ENCODE assay signal across 9 cellular contexts in genomic region chr11:111944139-111944538, GRCh38. TPM values are rescaled to one million over a fixed set of nuclear protein-coding genes. Genes with fewer than 3 reads are reported as not detected.
DNase-seq lines count a peak whose midpoint lies in the region; ATAC-seq and TF ChIP-seq lines count a peak whose summit lies in the region.
"Had no signal": no experiment of that assay in that cellular context is flagged by ENCODE, and none has a peak within 500 bp of the region (broad histone marks: within the 10 kb centered on the region; RNA-seq: fewer than 3 reads in every experiment).

No MANE protein-coding gene starts in this region.

- no peaks in the 10 kb centered on the region for H3K27me3 Mint-ChIP-seq in T-helper 1 cell treated with Interleukin-12 subunit alpha and Interleukin-12 subunit beta and Interleukin-4 antibody, amounts not matched to agents 30 μg/mL and 1 μg/mL, for 36 hours (ENCODE audit: low read depth)
- H3K27me3 Mint-ChIP-seq in activated T-helper 2 cell treated with anti-CD3 and anti-CD28 coated beads, Interferon-gamma antibody, Interleukin-2, Interleukin-4, amounts not matched to agents 10 μg/mL and 5 μg/mL and 100 μg/mL, durations not matched to agents 14 hours and 24 hours and 36 hours (ENCODE audit: low read depth), result no peaks in the 10 kb centered on the region

- WGBS in gastroesophageal sphincter (ENCODE audit: low coverage in 1 of 2), 2 donors, result 33% methylated on average over 1 of the region's 3 CpGs; no CpG with 5 or more reads in 1 of the 2 donors

- intact Hi-C loops in activated T-helper 2 cell treated with anti-CD3 and anti-CD28 coated beads, Interferon-gamma antibody, Interleukin-2, Interleukin-4, amounts not matched to agents 10 μg/mL and 5 μg/mL and 100 μg/mL, durations not matched to agents 14 hours and 24 hours and 36 hours (cut with micrococcal nuclease), result loop anchor here (1.0 to 2.0 kb wide), 3 partner anchors 8 to 21 kb away; no protein-coding TSS in a partner anchor

- peaks cover 0 to 36% (median 1%) of the 10 kb centered on the region in 3 donors for H3K4me1 ChIP-seq in gastroesophageal sphincter

- H3K9me3 ChIP-seq in gastroesophageal sphincter, result no peaks in the 10 kb centered on the region

- no peak for TF ChIP-seq POLR2A in gastroesophageal sphincter (IDR thresholded peaks at IDR 0.05)

- peaks cover 17% of the 10 kb centered on the region for H3K4me1 Mint-ChIP-seq in T-helper 1 cell treated with Interleukin-12 subunit alpha and Interleukin-12 subunit beta and Interleukin-4 antibody, amounts not matched to agents 30 μg/mL and 1 μg/mL, for 36 hours (ENCODE audit: low read depth)
- H3K4me1 Mint-ChIP-seq in activated T-helper 2 cell treated with anti-CD3 and anti-CD28 coated beads, Interferon-gamma antibody, Interleukin-2, Interleukin-4, amounts not matched to agents 10 μg/mL and 5 μg/mL and 100 μg/mL, durations not matched to agents 14 hours and 24 hours and 36 hours (ENCODE audit: low read depth), result peaks cover 43% of the 10 kb centered on the region

- no peak for TF ChIP-seq EP300 in gastroesophageal sphincter (IDR thresholded peaks at IDR 0.05)

- peaks cover 5% of the 10 kb centered on the region for H3K36me3 Mint-ChIP-seq in T-helper 1 cell treated with Interleukin-12 subunit alpha and Interleukin-12 subunit beta and Interleukin-4 antibody, amounts not matched to agents 30 μg/mL and 1 μg/mL, for 36 hours (ENCODE audit: low read depth)
- H3K36me3 Mint-ChIP-seq in activated T-helper 2 cell treated with anti-CD3 and anti-CD28 coated beads, Interferon-gamma antibody, Interleukin-2, Interleukin-4, amounts not matched to agents 10 μg/mL and 5 μg/mL and 100 μg/mL, durations not matched to agents 14 hours and 24 hours and 36 hours (ENCODE audit: low read depth), result peaks cover 29% of the 10 kb centered on the region

- TF ChIP-seq CTCF in gastroesophageal sphincter (IDR thresholded peaks at IDR 0.05), result no peak

- H3K9me3 Mint-ChIP-seq in T-helper 1 cell treated with Interleukin-12 subunit alpha and Interleukin-12 subunit beta and Interleukin-4 antibody, amounts not matched to agents 30 μg/mL and 1 μg/mL, for 36 hours, result no peaks in the 10 kb centered on the region
- no peaks in the 10 kb centered on the region for H3K9me3 Mint-ChIP-seq in activated T-helper 2 cell treated with anti-CD3 and anti-CD28 coated beads, Interferon-gamma antibody, Interleukin-2, Interleukin-4, amounts not matched to agents 10 μg/mL and 5 μg/mL and 100 μg/mL, durations not matched to agents 14 hours and 24 hours and 36 hours

- H3K27ac ChIP-seq in gastroesophageal sphincter, result peak overlapping the region; percentile 24 to 75 (median 61)

- no peaks in the 10 kb centered on the region for H3K36me3 ChIP-seq in gastroesophageal sphincter

- no peaks in the 10 kb centered on the region for H3K27me3 ChIP-seq in gastroesophageal sphincter

- H3K4me3 Mint-ChIP-seq in T-helper 1 cell treated with Interleukin-12 subunit alpha and Interleukin-12 subunit beta and Interleukin-4 antibody, amounts not matched to agents 30 μg/mL and 1 μg/mL, for 36 hours, result no peak overlapping the region
- H3K4me3 Mint-ChIP-seq in activated T-helper 2 cell treated with anti-CD3 and anti-CD28 coated beads, Interferon-gamma antibody, Interleukin-2, Interleukin-4, amounts not matched to agents 10 μg/mL and 5 μg/mL and 100 μg/mL, durations not matched to agents 14 hours and 24 hours and 36 hours (ENCODE audit: low read depth), result peak overlapping the region; percentile 20

- no peak for DNase-seq in T-helper 1 cell
- no peak for DNase-seq in activated T-helper 2 cell treated with anti-CD3 and anti-CD28 coated beads, Interferon-gamma antibody, Interleukin-2, Interleukin-4, amounts not matched to agents 10 μg/mL and 5 μg/mL and 100 μg/mL, durations not matched to agents 14 hours and 24 hours and 36 hours (ENCODE audit: low spot score)
- DNase-seq in stromal cell of bone marrow (ENCODE audit: low read depth), result peak; percentile 59
- DNase-seq in activated CD8-positive, alpha-beta memory T cell treated with anti-CD3 and anti-CD28 coated beads, Interleukin-2, amount 50 U/mL, for 48 hours, result no peak
- DNase-seq in DMS79 treated with DMSO at 0.1 percent for 48 hours (lab: John Stamatoyannopoulos, UW), result no peak

- H3K27ac Mint-ChIP-seq in T-helper 1 cell treated with Interleukin-12 subunit alpha and Interleukin-12 subunit beta and Interleukin-4 antibody, amounts not matched to agents 30 μg/mL and 1 μg/mL, for 36 hours, result peak overlapping the region; percentile 79
- H3K27ac Mint-ChIP-seq in activated T-helper 2 cell treated with anti-CD3 and anti-CD28 coated beads, Interferon-gamma antibody, Interleukin-2, Interleukin-4, amounts not matched to agents 10 μg/mL and 5 μg/mL and 100 μg/mL, durations not matched to agents 14 hours and 24 hours and 36 hours, result peak overlapping the region; percentile 98

- no peak overlapping the region for H3K4me3 ChIP-seq in gastroesophageal sphincter

- no peak for ATAC-seq in gastroesophageal sphincter
- no peak for ATAC-seq in GM18861 (IDR thresholded peaks at IDR 0.05; ENCODE audit: unreplicated experiment)
- ATAC-seq: Panc1 had no signal

RNA-seq across cellular contexts. Expression of gene DIXDC1, which starts 7.0 kb away (rescaled TPM):
- total RNA-seq in activated T-helper 2 cell treated with anti-CD3 and anti-CD28 coated beads, Interferon-gamma antibody, Interleukin-2, Interleukin-4, amounts not matched to agents 10 μg/mL and 5 μg/mL and 100 μg/mL, durations not matched to agents 14 hours and 24 hours and 36 hours, result 30.0 and 30.7 TPM in 2 replicates
- 100 to 1,000 TPM; 125 to 164 (median 153) TPM for total RNA-seq in gastroesophageal sphincter

RNA-seq across cellular contexts. Expression of gene C11orf52, which starts 25.4 kb away (rescaled TPM):
- total RNA-seq in activated T-helper 2 cell treated with anti-CD3 and anti-CD28 coated beads, Interferon-gamma antibody, Interleukin-2, Interleukin-4, amounts not matched to agents 10 μg/mL and 5 μg/mL and 100 μg/mL, durations not matched to agents 14 hours and 24 hours and 36 hours, result not detected in 2 replicates
- 1 to 10 TPM in 3 of 4 donors, not detected in 1; 2.4 to 3.3 (median 3.1) TPM for total RNA-seq in gastroesophageal sphincter

RNA-seq across cellular contexts. Expression of gene HSPB2, which starts 31.6 kb away (rescaled TPM):
- not detected in 2 replicates for total RNA-seq in activated T-helper 2 cell treated with anti-CD3 and anti-CD28 coated beads, Interferon-gamma antibody, Interleukin-2, Interleukin-4, amounts not matched to agents 10 μg/mL and 5 μg/mL and 100 μg/mL, durations not matched to agents 14 hours and 24 hours and 36 hours
- 1 to 10 TPM in 3 of 4 donors, under 1 TPM in 1; 0.78 to 5.5 (median 3.0) TPM for total RNA-seq in gastroesophageal sphincter

RNA-seq across cellular contexts. Expression of gene CRYAB, which starts 32.6 kb away (rescaled TPM):
- total RNA-seq in activated T-helper 2 cell treated with anti-CD3 and anti-CD28 coated beads, Interferon-gamma antibody, Interleukin-2, Interleukin-4, amounts not matched to agents 10 μg/mL and 5 μg/mL and 100 μg/mL, durations not matched to agents 14 hours and 24 hours and 36 hours, result not detected in 2 replicates
- total RNA-seq in gastroesophageal sphincter, result 100 to 1,000 TPM; 254 to 440 (median 294) TPM
